Comparison of ENCODE assay signal across 9 cellular contexts in the genomic region with DNA sequence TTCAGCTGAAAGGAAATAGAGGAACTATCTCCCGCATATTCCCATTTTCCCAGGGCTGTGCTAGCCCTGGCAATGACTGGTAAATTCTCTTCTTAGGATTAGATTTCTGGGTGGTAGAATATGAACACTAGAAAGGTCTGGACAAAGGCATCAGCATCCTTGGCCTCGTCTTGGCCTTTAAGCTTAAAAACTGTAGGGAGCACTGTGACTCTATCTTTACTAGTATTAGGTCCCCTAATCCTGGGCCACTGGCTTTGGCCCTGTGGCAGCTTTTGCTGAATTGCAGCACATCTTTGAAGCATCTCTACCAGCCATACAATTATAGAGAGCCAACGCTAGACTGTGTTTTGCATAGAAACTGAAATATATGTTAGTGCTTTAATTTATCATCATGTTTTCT. TPM values are rescaled to one million over a fixed set of nuclear protein-coding genes. Genes with fewer than 3 reads are reported as not detected.
A peak's percentile ranks its signal among the peaks of the same experiment; 100 is the strongest.
DNase-seq lines count a peak whose midpoint lies in the region; ATAC-seq and TF ChIP-seq lines count a peak whose summit lies in the region.
"Had no signal": no experiment of that assay in that cellular context is flagged by ENCODE, and none has a peak within 500 bp of the region (broad histone marks: within the 10 kb centered on the region; RNA-seq: fewer than 3 reads in every experiment).

No MANE protein-coding gene starts in this region.

- H4K8ac ChIP-seq in trophoblast cell (ENCODE audit: low read depth, low read length), result no peak overlapping the region

- H2BK120ac ChIP-seq in trophoblast cell (ENCODE audit: insufficient read depth, low read length, poor library complexity), result no peak overlapping the region

- H2BK5ac ChIP-seq in trophoblast cell (ENCODE audit: low read depth, low read length, poor library complexity), result no peak overlapping the region

- no peak overlapping the region for H2AK5ac ChIP-seq in trophoblast cell (ENCODE audit: low read length)

- no peaks in the 10 kb centered on the region for H3K79me1 ChIP-seq in trophoblast cell (ENCODE audit: low read length)

- no peak overlapping the region for H3K4me3 ChIP-seq in trophoblast cell (ENCODE audit: low read depth, low read length)

- peaks cover 18 to 26% (median 20%) of the 10 kb centered on the region in 3 donors for H3K27me3 Mint-ChIP-seq in CD14-positive monocyte (ENCODE audit: low read depth in 3 of 3)

- no peaks in the 10 kb centered on the region for H3K4me1 Mint-ChIP-seq in CD14-positive monocyte

- H3K9me3 ChIP-seq in trophoblast cell (ENCODE audit: insufficient read depth, low read depth, low read length), result no peaks in the 10 kb centered on the region

- H3K4ac ChIP-seq in trophoblast cell (ENCODE audit: low read depth, low read length), result no peak overlapping the region

- H3K4me3 Mint-ChIP-seq in CD14-positive monocyte, result no peak overlapping the region

- intact Hi-C loops in left ventricle myocardium superior (cut with micrococcal nuclease), result no loop called here
- intact Hi-C loops in CD14-positive monocyte (cut with micrococcal nuclease), result loop anchor here in 1 of 2 donors (10.0 kb wide), 3 partner anchors 56 to 744 kb away; a partner anchor contains a TSS

- no peak overlapping the region for H3K14ac ChIP-seq in trophoblast cell (ENCODE audit: low read length)

- H2AFZ ChIP-seq in trophoblast cell (ENCODE audit: insufficient read depth, low read length, poor library complexity), result no peak overlapping the region

- no peak overlapping the region for H2BK12ac ChIP-seq in trophoblast cell (ENCODE audit: low read length)

- H3K18ac ChIP-seq in trophoblast cell (ENCODE audit: low read length), result no peak overlapping the region

- peaks cover 2% of the 10 kb centered on the region for H3K27me3 ChIP-seq in trophoblast cell (ENCODE audit: insufficient read depth, low read length)

- H3K27ac ChIP-seq in trophoblast cell (ENCODE audit: low read depth, low read length), result no peak overlapping the region

- ATAC-seq in left ventricle myocardium superior, result no peak

- H3K9me3 Mint-ChIP-seq in CD14-positive monocyte, result peaks cover 0 to 5% (median 0%) of the 10 kb centered on the region in 7 donors

- H4K91ac ChIP-seq in trophoblast cell (ENCODE audit: low read depth, low read length), result no peak overlapping the region

- no peak for TF ChIP-seq CTCF in GM20000 (IDR thresholded peaks at IDR 0.05; ENCODE audit: extremely low read depth, missing control alignments)
- no peak for TF ChIP-seq CTCF in CD14-positive monocyte (IDR thresholded peaks at IDR 0.05)

- no peaks in the 10 kb centered on the region for H3K36me3 Mint-ChIP-seq in CD14-positive monocyte

- H4K12ac ChIP-seq in trophoblast cell (ENCODE audit: low read depth, low read length), result no peak overlapping the region

- WGBS in trophoblast cell (ENCODE audit: extremely low coverage, insufficient coverage, insufficient read length), result no CpG with 5 or more reads among the region's 3 CpGs

- H3K27ac Mint-ChIP-seq in CD14-positive monocyte, result no peak overlapping the region

- DNase-seq in EH (ENCODE audit: low read depth) (peak; percentile 16), GM20000 (ENCODE audit: low spot score) (peak; percentile 40), RKO (ENCODE audit: low spot score) (peak; percentile 12), fibroblast of peridontal ligament (ENCODE audit: extremely low read depth) (peak; percentile 15), NCI-H2107 treated with DMSO at 0.1 percent for 48 hours (lab: John Stamatoyannopoulos, UW; ENCODE audit: unreplicated experiment) (no peak), left ventricle myocardium superior (no peak), CD14-positive monocyte (ENCODE audit: low spot score) (no peak), trophoblast cell (no peak)

- H3K4me1 ChIP-seq in trophoblast cell (ENCODE audit: control insufficient read depth in 1 of 2, insufficient read depth in 2 of 2, low read length in 2 of 2), result no peaks in the 10 kb centered on the region

- no peak overlapping the region for H3K4me2 ChIP-seq in trophoblast cell (ENCODE audit: low read length)

- no peak overlapping the region for H3K9ac ChIP-seq in trophoblast cell (ENCODE audit: low read length)

- H3K23ac ChIP-seq in trophoblast cell (ENCODE audit: low read length), result no peak overlapping the region

- no peaks in the 10 kb centered on the region for H3K36me3 ChIP-seq in trophoblast cell (ENCODE audit: control insufficient read depth in 1 of 2, insufficient read depth in 2 of 2, low read length in 2 of 2)

- no peaks in the 10 kb centered on the region for H3K79me2 ChIP-seq in trophoblast cell (ENCODE audit: control insufficient read depth, insufficient read depth, low read length, poor library complexity)

RNA-seq across cellular contexts. Expression of a gene that starts 41.5 kb away (rescaled TPM):
- not detected for total RNA-seq in left ventricle myocardium superior
- not detected for polyA plus RNA-seq in CD14-positive monocyte
- not detected in 2 replicates for polyA plus RNA-seq in trophoblast cell (2013)
- polyA plus RNA-seq: adipose tissue had no signal

RNA-seq across cellular contexts. Expression of a gene that starts 56.9 kb away (rescaled TPM):
- total RNA-seq in left ventricle myocardium superior, result 83.5 TPM
- 100 to 1,000 TPM; 138 to 140 TPM for polyA plus RNA-seq in CD14-positive monocyte
- polyA plus RNA-seq in trophoblast cell (2013), result 22.3 and 23.4 TPM in 2 replicates

Comparison
In these comparisons a context has a peak if more than half of its experiments do, and no peak if none do; other contexts are left out.
1. DNase-seq: peak in EH (single experiment), GM20000 (single experiment), RKO (single experiment) and fibroblast of peridontal ligament (single experiment); none in NCI-H2107 treated with DMSO at 0.1 percent for 48 hours (single experiment), left ventricle myocardium superior (single experiment), CD14-positive monocyte (single experiment) and trophoblast cell (0 of 2).